21 cellular contexts compared by ENCODE assay signal in the genomic region with DNA sequence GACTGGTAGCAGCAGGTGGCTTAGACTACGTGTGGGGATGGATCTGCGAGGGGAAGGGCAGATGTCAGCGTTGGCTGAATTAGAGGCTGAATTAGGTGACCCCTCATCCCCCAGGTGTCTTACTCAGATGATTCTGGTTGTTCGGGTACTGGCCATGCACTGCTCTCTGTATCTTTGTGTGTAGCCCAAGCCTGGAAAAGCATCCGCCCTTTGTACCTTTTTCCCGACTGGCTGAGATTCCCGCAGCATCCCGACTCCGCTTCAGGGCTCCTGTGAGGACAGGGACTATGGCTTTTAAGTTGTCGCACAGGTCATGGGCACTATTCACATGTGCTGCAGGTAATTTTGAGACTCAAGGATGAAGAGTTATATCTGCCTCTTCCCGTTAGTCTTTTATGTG. TPM values are rescaled to one million over a fixed set of nuclear protein-coding genes. Genes with fewer than 3 reads are reported as not detected.
DNase-seq lines count a peak whose midpoint lies in the region; ATAC-seq, FAIRE-seq and TF ChIP-seq lines count a peak whose summit lies in the region.
"Had no signal": no experiment of that assay in that cellular context is flagged by ENCODE, and none has a peak within 500 bp of the region (broad histone marks: within the 10 kb centered on the region; RNA-seq: fewer than 3 reads in every experiment).

No MANE protein-coding gene starts in this region.

- peaks cover 0 to 4% (median 0%) of the 10 kb centered on the region in 7 donors for H3K9me3 Mint-ChIP-seq in CD4-positive, CD25-positive, alpha-beta regulatory T cell
- H3K9me3 Mint-ChIP-seq: activated T-cell treated with anti-CD3 and anti-CD28 coated beads, Interleukin-2, amount 50 U/mL, for 4 hours; CD4-positive, alpha-beta T cell; WTC11 had no signal

- H3K4me1 Mint-ChIP-seq in CD4-positive, CD25-positive, alpha-beta regulatory T cell, result peaks cover 0 to 24% (median 19%) of the 10 kb centered on the region in 4 donors
- H3K4me1 Mint-ChIP-seq: WTC11 had no signal

- ATAC-seq in CD4-positive, CD25-positive, alpha-beta regulatory T cell (ENCODE audit: low read depth in 2 of 2), result no peak
- ATAC-seq in sciatic nerve, result no peak
- ATAC-seq in left colon, result no peak
- no peak for ATAC-seq in HG03460 (IDR thresholded peaks at IDR 0.05; ENCODE audit: unreplicated experiment)
- ATAC-seq: activated T-cell treated with anti-CD3 and anti-CD28 coated beads, Interleukin-2, amount 50 U/mL, for 4 hours; WTC11 had no signal

- intact Hi-C loops in kidney (cut with DNase I) (no loop called here), sciatic nerve (cut with DNase I) (no loop called here), left colon (cut with DNase I, micrococcal nuclease) (no loop called here)

- no peak overlapping the region for H3K4me3 Mint-ChIP-seq in CD4-positive, CD25-positive, alpha-beta regulatory T cell
- H3K4me3 Mint-ChIP-seq: activated naive CD4-positive, alpha-beta T cell treated with anti-CD3 and anti-CD28 coated beads, Interleukin-2, amount 10 ng/mL, durations not matched to agents 7 days and 5 days; activated T-cell treated with anti-CD3 and anti-CD28 coated beads, Interleukin-2, amount 50 U/mL, for 4 hours; CD4-positive, alpha-beta T cell; WTC11 had no signal

- FAIRE-seq in kidney (lab: Jason Lieb, UNC), result no peak
- FAIRE-seq: colon had no signal

- peaks cover 13% of the 10 kb centered on the region for H3K4me1 ChIP-seq in CD4-positive, CD25-positive, alpha-beta regulatory T cell (ENCODE audit: control insufficient read depth, insufficient read depth, low read length, poor library complexity, severe bottlenecking)
- peaks cover 0 to 2% of the 10 kb centered on the region in 2 donors for H3K4me1 ChIP-seq in kidney (ENCODE audit: control insufficient read depth in 1 of 2, insufficient read depth in 1 of 2, low read depth in 1 of 2, low read length in 2 of 2)
- H3K4me1 ChIP-seq: breast epithelium had no signal

- DNase-seq in CD4-positive, CD25-positive, alpha-beta regulatory T cell, result no peak
- DNase-seq in H7, result peak; percentile 27
- peak; percentile 32 for DNase-seq in kidney
- DNase-seq in sciatic nerve (ENCODE audit: low spot score), result peak; percentile 37
- DNase-seq in left colon, result no peak
- DNase-seq in GDM1 (lab: John Stamatoyannopoulos, UW), result no peak
- DNase-seq: activated naive CD4-positive, alpha-beta T cell treated with anti-CD3 and anti-CD28 coated beads, Interleukin-2, amount 10 ng/mL, durations not matched to agents 7 days and 5 days; activated T-cell treated with anti-CD3 and anti-CD28 coated beads, Interleukin-2, amount 50 U/mL, for 4 hours; amygdala; CD4-positive, alpha-beta T cell; IMR-90; NCI-H1092 treated with DMSO at 0.1 percent for 48 hours; NCI-H2029 treated with DMSO at 0.1 percent for 48 hours; NCI-H345; NCI-H774; T1000 had no signal

- TF ChIP-seq CTCF in kidney (IDR thresholded peaks at IDR 0.05; ENCODE audit: borderline replicate concordance, extremely low read depth, insufficient read depth), result no peak

- H3K27ac Mint-ChIP-seq in CD4-positive, CD25-positive, alpha-beta regulatory T cell, result peak overlapping the region in 2 of 3 donors; percentile 18 to 25
- H3K27ac Mint-ChIP-seq: activated naive CD4-positive, alpha-beta T cell treated with anti-CD3 and anti-CD28 coated beads, Interleukin-2, amount 10 ng/mL, durations not matched to agents 7 days and 5 days; CD4-positive, alpha-beta T cell; WTC11 had no signal

- H3K9ac ChIP-seq in kidney (ENCODE audit: low read length in 2 of 2), result no peak overlapping the region

- no peak overlapping the region for H3K4me3 ChIP-seq in CD4-positive, CD25-positive, alpha-beta regulatory T cell (ENCODE audit: low read depth, low read length)
- no peak overlapping the region for H3K4me3 ChIP-seq in H7 (ENCODE audit: insufficient read depth, low read depth, low read length)
- no peak overlapping the region for H3K4me3 ChIP-seq in kidney (ENCODE audit: low read length in 2 of 2)
- H3K4me3 ChIP-seq: breast epithelium, smooth muscle cell had no signal

- no peaks in the 10 kb centered on the region for H3K27me3 Mint-ChIP-seq in CD4-positive, CD25-positive, alpha-beta regulatory T cell
- H3K27me3 Mint-ChIP-seq: activated naive CD4-positive, alpha-beta T cell treated with anti-CD3 and anti-CD28 coated beads, Interleukin-2, amount 10 ng/mL, durations not matched to agents 7 days and 5 days; CD4-positive, alpha-beta T cell had no signal

- peaks cover 7% of the 10 kb centered on the region for H3K36me3 ChIP-seq in CD4-positive, CD25-positive, alpha-beta regulatory T cell (ENCODE audit: control insufficient read depth, insufficient read depth, low read length)
- peaks cover 7% of the 10 kb centered on the region for H3K36me3 ChIP-seq in H7 (replicated peaks; ENCODE audit: control insufficient read depth, insufficient read depth, low read length)
- H3K36me3 ChIP-seq in kidney (ENCODE audit: control insufficient read depth in 1 of 2, insufficient read depth in 2 of 2, low read length in 2 of 2), result peaks cover 6 to 8% of the 10 kb centered on the region in 2 donors
- H3K36me3 ChIP-seq: breast epithelium had no signal

- H3K27me3 ChIP-seq in CD4-positive, CD25-positive, alpha-beta regulatory T cell (ENCODE audit: control insufficient read depth, insufficient read depth, low read length), result no peaks in the 10 kb centered on the region
- no peaks in the 10 kb centered on the region for H3K27me3 ChIP-seq in H7 (ENCODE audit: control insufficient read depth, insufficient read depth, low read length)
- H3K27me3 ChIP-seq: breast epithelium had no signal

- no peaks in the 10 kb centered on the region for H3K9me3 ChIP-seq in CD4-positive, CD25-positive, alpha-beta regulatory T cell (ENCODE audit: control insufficient read depth in 2 of 2, low read length in 2 of 2)
- H3K9me3 ChIP-seq in kidney (ENCODE audit: control insufficient read depth in 1 of 2, low read length in 2 of 2), result no peaks in the 10 kb centered on the region
- H3K9me3 ChIP-seq: breast epithelium had no signal

- H3K27ac ChIP-seq in CD4-positive, CD25-positive, alpha-beta regulatory T cell (ENCODE audit: insufficient read depth, low read length, poor library complexity, severe bottlenecking), result no peak overlapping the region
- no peak overlapping the region for H3K27ac ChIP-seq in kidney (ENCODE audit: low read depth in 2 of 2, low read length in 2 of 2)
- H3K27ac ChIP-seq: breast epithelium had no signal

- H3K36me3 Mint-ChIP-seq in CD4-positive, CD25-positive, alpha-beta regulatory T cell, result peaks cover 17% of the 10 kb centered on the region

RNA-seq across cellular contexts. Expression of gene TFDP1, which starts 7.2 kb away (rescaled TPM):
- 31.1 TPM for total RNA-seq in CD4-positive, CD25-positive, alpha-beta regulatory T cell
- polyA plus RNA-seq in CD4-positive, CD25-positive, alpha-beta regulatory T cell, result 10 to 100 TPM; 34.0 to 64.3 (median 49.2) TPM
- 62.2 and 78.2 TPM in 2 replicates for total RNA-seq in H7 (2014; rRNA removed; shearing (Covaris generic))
- total RNA-seq in kidney, result 46.9 TPM
- 33.8 TPM for polyA plus RNA-seq in kidney (ENCODE audit: insufficient read depth, low read depth, low replicate concordance)
- total RNA-seq in sciatic nerve, result 36.1 TPM
- 10 to 100 TPM; 61.1 to 72.6 TPM for total RNA-seq in left colon

Comparison
In these comparisons a context has a peak if more than half of its experiments do, and no peak if none do; other contexts are left out.
1. DNase-seq: peak in H7 (single experiment), kidney (single experiment) and sciatic nerve (single experiment); none in CD4-positive, CD25-positive, alpha-beta regulatory T cell (0 of 3), left colon (0 of 2) and GDM1 (single experiment).